ENCODE assay signal across 1 cellular context in genomic region chr19:16542894-16543498, GRCh38.
TF ChIP-seq lines count a peak whose summit lies in the region.

No MANE protein-coding gene starts in this region.

TF ChIP-seq in K562, 482 proteins besides CTCF, POLR2A, EP300 and RAD21:
- peak; percentile 51; the same call in 1 of the 2 replicates for TF ChIP-seq MAFG (tag; conservative IDR thresholded peaks at IDR 0.05)
- peak; percentile 70 for TF ChIP-seq EGR1 (conservative IDR thresholded peaks at IDR 0.05)
- peak; percentile 46; the same call in 1 of the 2 replicates for TF ChIP-seq BCOR (IDR thresholded peaks at IDR 0.05)
- peak; percentile 82 for TF ChIP-seq ZNF316 (IDR thresholded peaks at IDR 0.05)
- no peak for TF ChIP-seq GTF2A2 (tag; IDR thresholded peaks at IDR 0.05)
- TF ChIP-seq SP1 (CRISPR knock-in tag; IDR thresholded peaks at IDR 0.05): 0 out of 2 replicates have a peak, but pooled peaks have one; percentile 29
- 0 out of 2 replicates have a peak, but pooled peaks have one; percentile 9 for TF ChIP-seq HDAC2 (IDR thresholded peaks at IDR 0.05)
- TF ChIP-seq C11orf30 (IDR thresholded peaks at IDR 0.05; ENCODE audit: low read depth): peak; percentile 45; the same call in 1 of the 2 replicates
- 0 out of 2 replicates have a peak, but pooled peaks have one; percentile 25 for TF ChIP-seq ETV1 (tag; conservative IDR thresholded peaks at IDR 0.05; ENCODE audit: low read depth)
- 0 out of 2 replicates have a peak, but pooled peaks have one; percentile 6 for TF ChIP-seq TFAP4 (CRISPR knock-in tag; IDR thresholded peaks at IDR 0.05; ENCODE audit: borderline replicate concordance)
- no peak for TF ChIP-seq NR2C2 (CRISPR knock-in tag; IDR thresholded peaks at IDR 0.05)
- TF ChIP-seq NR2C2 (tag; IDR thresholded peaks at IDR 0.05): 0 out of 2 replicates have a peak, but pooled peaks have one; percentile 14
- no peak for TF ChIP-seq TFE3 (CRISPR knock-in tag; IDR thresholded peaks at IDR 0.05)
- 0 out of 2 replicates have a peak, but pooled peaks have one; percentile 20 for TF ChIP-seq ZBTB7A (IDR thresholded peaks at IDR 0.05; ENCODE audit: borderline replicate concordance, control insufficient read depth, low read depth, low read length)
- TF ChIP-seq CHD4 (IDR thresholded peaks at IDR 0.05; ENCODE audit: insufficient read depth, insufficient replicate concordance, low read depth, low read length, poor library complexity, severe bottlenecking): no peak
- TF ChIP-seq SMARCE1 (IDR thresholded peaks at IDR 0.05): peak; percentile 44; the same call in 1 of the 2 replicates
- no peak for TF ChIP-seq CHD2 (IDR thresholded peaks at IDR 0.05; ENCODE audit: low read depth, low read length)
- TF ChIP-seq AFF4 (CRISPR knock-in tag; IDR thresholded peaks at IDR 0.05): 0 out of 2 replicates have a peak, but pooled peaks have one; percentile 44
- TF ChIP-seq ZNF384 (IDR thresholded peaks at IDR 0.05; ENCODE audit: low read depth, low read length): peak; percentile 72
- no peak for TF ChIP-seq STAT6 (CRISPR knock-in tag; IDR thresholded peaks at IDR 0.05)
- TF ChIP-seq CHD1 (IDR thresholded peaks at IDR 0.05; ENCODE audit: low read length): peak; percentile 52
- 0 out of 2 replicates have a peak, but pooled peaks have one; percentile 24 for TF ChIP-seq SMARCA4 (IDR thresholded peaks at IDR 0.05)
- peak; percentile 73 for TF ChIP-seq NFE2 (IDR thresholded peaks at IDR 0.05; ENCODE audit: low read depth)
- 0 out of 2 replicates have a peak, but pooled peaks have one; percentile 11 for TF ChIP-seq CBFA2T3 (IDR thresholded peaks at IDR 0.05)
